22 cellular contexts compared by ENCODE assay signal in the genomic region with DNA sequence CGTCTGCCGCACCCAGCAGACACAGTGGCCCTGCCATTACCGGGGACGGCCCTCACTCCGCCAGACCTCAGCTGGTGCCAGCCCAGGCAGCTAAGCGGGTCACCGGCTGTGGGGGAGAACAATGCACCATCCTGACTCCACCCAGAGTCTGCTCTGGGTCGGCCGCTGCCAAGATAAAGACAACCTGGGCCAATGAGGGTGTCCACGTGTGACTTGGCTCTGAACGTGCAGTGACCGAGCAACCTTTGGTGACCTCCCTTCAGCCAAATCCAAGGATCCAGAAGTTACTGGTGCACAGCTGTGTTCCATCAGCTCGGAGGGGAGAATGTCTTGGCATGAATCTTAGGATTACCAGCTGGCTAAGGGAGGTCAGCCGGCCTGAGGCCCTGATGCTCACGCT.
A peak's percentile ranks its signal among the peaks of the same experiment; 100 is the strongest.
DNase-seq lines count a peak whose midpoint lies in the region; ATAC-seq, FAIRE-seq and TF ChIP-seq lines count a peak whose summit lies in the region.
"Had no signal": no experiment of that assay in that cellular context is flagged by ENCODE, and none has a peak within 500 bp of the region (broad histone marks: within the 10 kb centered on the region; RNA-seq: fewer than 3 reads in every experiment).

No MANE protein-coding gene starts in this region.

- no peak overlapping the region for H2BK12ac ChIP-seq in mesenchymal stem cell (ENCODE audit: low read length in 2 of 2)

- no peak for DNase-seq in HepG2 (ENCODE audit: low spot score)
- peak; percentile 70 for DNase-seq in left cardiac atrium
- DNase-seq in psoas muscle, result peak in 1 of 2 donors; percentile 71
- DNase-seq in C1 segment of cervical spinal cord (lab: John Stamatoyannopoulos, UW), result no peak
- no peak for DNase-seq in mesenchymal stem cell
- DNase-seq in SJCRH30, result no peak
- no peak for DNase-seq in spleen
- DNase-seq: CD4-positive, CD25-positive, alpha-beta regulatory T cell; COR-L47; DMS 273 treated with DMSO at 0.1 percent for 48 hours; DND-41; Kasumi-1; MG63; NCI-H1048; NCI-H1436 treated with DMSO at 0.1 percent for 48 hours; NCI-H2029 treated with DMSO at 0.1 percent for 48 hours; NCI-H748 treated with DMSO at 0.1 percent for 48 hours; SHP77 had no signal

- H3K27me3 ChIP-seq in liver (ENCODE audit: control insufficient read depth in 4 of 4, insufficient read depth in 4 of 4, low read length in 3 of 4), result no peaks in the 10 kb centered on the region
- peaks cover 22 to 69% of the 10 kb centered on the region in 2 experiments; a peak in 4 of 5 replicates for H3K27me3 ChIP-seq in HepG2 (ENCODE audit: control insufficient read depth in 1 of 2, insufficient read depth in 2 of 2, low read length in 2 of 2)
- H3K27me3 ChIP-seq in psoas muscle (ENCODE audit: insufficient read depth in 3 of 3, low read length in 2 of 3), result peaks cover 0 to 4% (median 0%) of the 10 kb centered on the region in 3 donors
- peaks cover 24 to 36% of the 10 kb centered on the region in 2 experiments for H3K27me3 ChIP-seq in mesenchymal stem cell (ENCODE audit: control insufficient read depth in 1 of 2, insufficient read depth in 1 of 2, low read length in 2 of 2)
- no peaks in the 10 kb centered on the region for H3K27me3 ChIP-seq in SJCRH30
- H3K27me3 ChIP-seq in spleen (replicated peaks in 1 of 7), result peaks cover 0 to 11% (median 0%) of the 10 kb centered on the region in 7 donors
- H3K27me3 ChIP-seq: MG63 had no signal

- intact Hi-C loops in HepG2 (cut with micrococcal nuclease; ENCODE audit: unreplicated experiment), result no loop called here
- intact Hi-C loops in left cardiac atrium (cut with DNase I), result loop anchor here in 1 of 2 donors (10.0 kb wide), 1 partner anchor 182 kb away; no protein-coding TSS in a partner anchor
- intact Hi-C loops in psoas muscle (cut with DNase I), result no loop called here
- intact Hi-C loops in spleen (cut with DNase I; ENCODE audit: low total_unique reads), result no loop called here

- in situ Hi-C loops in HepG2 (cut with HindIII; ENCODE audit: extremely low pct_ligation_motif_present, low pct_unique_long_range_greater_than_20kb), result no loop called here

- H3K36me3 ChIP-seq in liver (ENCODE audit: control insufficient read depth in 4 of 4, insufficient read depth in 3 of 4, low read depth in 1 of 4, low read length in 3 of 4) (no peaks in the 10 kb centered on the region), HepG2 (replicated peaks in 1 of 2; ENCODE audit: control insufficient read depth in 1 of 2, insufficient read depth in 2 of 2, low read length in 2 of 2) (no peaks in the 10 kb centered on the region), psoas muscle (ENCODE audit: insufficient read depth in 1 of 2, low read depth in 1 of 2) (no peaks in the 10 kb centered on the region), mesenchymal stem cell (ENCODE audit: control insufficient read depth in 1 of 2, insufficient read depth in 2 of 2, low read depth in 1 of 2, low read length in 2 of 2) (no peaks in the 10 kb centered on the region), SJCRH30 (no peaks in the 10 kb centered on the region), spleen (no peaks in the 10 kb centered on the region)
- H3K36me3 ChIP-seq: HAP-1, MG63 had no signal

- no peak overlapping the region for H3K23ac ChIP-seq in mesenchymal stem cell (ENCODE audit: low read length in 2 of 2)

- no peak overlapping the region for H2AFZ ChIP-seq in HepG2 (ENCODE audit: low read length)
- H2AFZ ChIP-seq in mesenchymal stem cell (ENCODE audit: low read depth, low read length), result no peak overlapping the region

- H2AK5ac ChIP-seq in mesenchymal stem cell (ENCODE audit: low read length, severe bottlenecking), result no peak overlapping the region

- no peak overlapping the region for H4K91ac ChIP-seq in mesenchymal stem cell (ENCODE audit: low read length)

- TF ChIP-seq CTCF in liver (IDR thresholded peaks at IDR 0.05; ENCODE audit: low read depth, low read length, missing input control), result no peak
- no peak for TF ChIP-seq CTCF in HepG2 (CRISPR knock-in tag; IDR thresholded peaks at IDR 0.05)
- no peak for TF ChIP-seq CTCF in psoas muscle (IDR thresholded peaks at IDR 0.05)
- no peak for TF ChIP-seq CTCF in spleen (IDR thresholded peaks at IDR 0.05 in 8 of 11, conservative IDR thresholded peaks at IDR 0.05 in 3 of 11)

- no peak overlapping the region for H3K14ac ChIP-seq in mesenchymal stem cell (ENCODE audit: low read length in 2 of 2)

- CTCF ChIA-PET in HepG2 (lab: Yijun Ruan, JAX; ENCODE audit: low intra/inter-chr PET ratio, low total read pairs), result no interaction called here

- no peak overlapping the region for H3K18ac ChIP-seq in mesenchymal stem cell (ENCODE audit: low read depth in 1 of 2, low read length in 2 of 2)

- H3K4me2 ChIP-seq in HepG2 (ENCODE audit: low read depth, low read length) (no peak overlapping the region), mesenchymal stem cell (ENCODE audit: low read length, poor library complexity, severe bottlenecking) (no peak overlapping the region)

- no peaks in the 10 kb centered on the region for H4K20me1 ChIP-seq in HepG2 (ENCODE audit: insufficient read depth, low read length)

- POLR2A ChIA-PET in HepG2 (lab: Yijun Ruan, JAX), result no interaction called here

- H3K9ac ChIP-seq in liver (ENCODE audit: low read depth in 1 of 2, low read length in 2 of 2) (no peak overlapping the region), HepG2 (ENCODE audit: insufficient read depth, low read depth, low read length) (no peak overlapping the region), mesenchymal stem cell (ENCODE audit: low read length) (no peak overlapping the region)

- no TSS peak for BruUV-seq in HepG2 (replicated peaks; lab: Mats Ljungman, UMichigan)

- no peak for TF ChIP-seq POLR2A in HepG2 (IDR thresholded peaks at IDR 0.05; ENCODE audit: insufficient read depth in 1 of 2, low read depth in 2 of 2, low read length in 2 of 2)
- TF ChIP-seq POLR2A in spleen (IDR thresholded peaks at IDR 0.05), result no peak

- H3K4me1 ChIP-seq in liver (ENCODE audit: control insufficient read depth in 4 of 4, insufficient read depth in 4 of 4, low read length in 3 of 4), result peaks cover 13 to 47% (median 40%) of the 10 kb centered on the region in 4 donors
- peaks cover under 1% of the 10 kb centered on the region; the same call in 1 of the 2 replicates for H3K4me1 ChIP-seq in HepG2 (ENCODE audit: insufficient read depth, low read length)
- H3K4me1 ChIP-seq in psoas muscle, result no peaks in the 10 kb centered on the region
- no peaks in the 10 kb centered on the region for H3K4me1 ChIP-seq in mesenchymal stem cell (ENCODE audit: control insufficient read depth, insufficient read depth, low read depth, low read length)
- no peaks in the 10 kb centered on the region for H3K4me1 ChIP-seq in SJCRH30
- peaks cover 0 to 6% (median 0%) of the 10 kb centered on the region in 6 donors for H3K4me1 ChIP-seq in spleen
- H3K4me1 ChIP-seq: HAP-1 had no signal

- H2BK15ac ChIP-seq in mesenchymal stem cell (ENCODE audit: low read depth, poor library complexity, severe bottlenecking), result no peak overlapping the region

- no peak overlapping the region for H2BK120ac ChIP-seq in mesenchymal stem cell (ENCODE audit: low read depth, low read length)

- H4K8ac ChIP-seq in mesenchymal stem cell (ENCODE audit: low read length), result no peak overlapping the region

- no peaks in the 10 kb centered on the region for H3K79me1 ChIP-seq in mesenchymal stem cell (replicated peaks; ENCODE audit: low read length, poor library complexity, severe bottlenecking)

- H3K27ac ChIP-seq in liver (ENCODE audit: low read depth in 1 of 2, low read length in 2 of 2) (no peak overlapping the region), HepG2 (ENCODE audit: extremely low read length, insufficient read depth, low read length) (no peak overlapping the region), psoas muscle (no peak overlapping the region), mesenchymal stem cell (ENCODE audit: low read length, poor library complexity, severe bottlenecking) (no peak overlapping the region), SJCRH30 (no peak overlapping the region), spleen (no peak overlapping the region)

- H3K4me3 ChIP-seq in liver (ENCODE audit: low read depth in 1 of 3, low read length in 3 of 3) (no peak overlapping the region), HepG2 (replicated peaks in 1 of 3; ENCODE audit: insufficient read depth in 1 of 3, low read depth in 2 of 3, low read length in 3 of 3) (no peak overlapping the region), psoas muscle (no peak overlapping the region), mesenchymal stem cell (ENCODE audit: insufficient read depth in 1 of 2, low read depth in 1 of 2, low read length in 2 of 2) (no peak overlapping the region), SJCRH30 (no peak overlapping the region), spleen (no peak overlapping the region)
- H3K4me3 ChIP-seq: HAP-1, MG63 had no signal

- FAIRE-seq in HepG2 (lab: Jason Lieb, UNC), result no peak
- FAIRE-seq: HTR-8/SVneo, RCC 7860 had no signal

- H3K4ac ChIP-seq in mesenchymal stem cell (ENCODE audit: low read depth in 1 of 2, low read length in 2 of 2), result no peak overlapping the region

- ATAC-seq in HepG2 (no peak), left cardiac atrium (peak; percentile 36 to 73), psoas muscle (peak in 3 of 4 donors; percentile 21 to 59 (median 46))

- no peak overlapping the region for H2BK5ac ChIP-seq in mesenchymal stem cell (ENCODE audit: low read depth, low read length, poor library complexity, severe bottlenecking)

- H3K79me2 ChIP-seq in HepG2 (ENCODE audit: insufficient read depth, low read length), result no peaks in the 10 kb centered on the region

- TF ChIP-seq RAD21 in liver (IDR thresholded peaks at IDR 0.05), result peak; percentile 20 to 25
- TF ChIP-seq RAD21 in HepG2 (CRISPR knock-in tag; IDR thresholded peaks at IDR 0.05), result no peak

- WGBS in liver, result 46% methylated on average over 15 of the region's 15 CpGs
- WGBS in HepG2 (ENCODE audit: low lambda C conversion rate), result 40% methylated on average over 2 of the region's 15 CpGs
- 27 to 36% (median 30%) methylated on average over 15 of the region's 15 CpGs for WGBS in psoas muscle, 3 donors
- 89% methylated on average over 15 of the region's 15 CpGs for WGBS in mesenchymal stem cell
- 79 to 92% (median 85%) methylated on average over 11 to 15 of the region's 15 CpGs for WGBS in spleen, 5 donors

- H3K9me3 ChIP-seq in liver (ENCODE audit: control insufficient read depth in 4 of 4, low read length in 3 of 4) (no peaks in the 10 kb centered on the region), HepG2 (ENCODE audit: low read length) (no peaks in the 10 kb centered on the region), psoas muscle (peaks cover 3% of the 10 kb centered on the region), mesenchymal stem cell (ENCODE audit: control insufficient read depth, low read length) (peaks cover 5% of the 10 kb centered on the region), SJCRH30 (replicated peaks) (no peaks in the 10 kb centered on the region), spleen (peaks cover 0 to 13% (median 3%) of the 10 kb centered on the region in 8 donors)
- H3K9me3 ChIP-seq: HAP-1, MG63 had no signal

- no peak for TF ChIP-seq EP300 in HepG2 (IDR thresholded peaks at IDR 0.05; ENCODE audit: low read depth in 2 of 2, low read length in 2 of 2)
- TF ChIP-seq EP300 in HepG2 (CRISPR knock-in tag; IDR thresholded peaks at IDR 0.05; ENCODE audit: borderline replicate concordance), result no peak

TF ChIP-seq in liver, 16 proteins besides CTCF, POLR2A, EP300 and RAD21 (continues in another document):
- peak in 1 of 2 donors; percentile 60 for TF ChIP-seq HNF4A (conservative IDR thresholded peaks at IDR 0.05)
